In the genomic region with DNA sequence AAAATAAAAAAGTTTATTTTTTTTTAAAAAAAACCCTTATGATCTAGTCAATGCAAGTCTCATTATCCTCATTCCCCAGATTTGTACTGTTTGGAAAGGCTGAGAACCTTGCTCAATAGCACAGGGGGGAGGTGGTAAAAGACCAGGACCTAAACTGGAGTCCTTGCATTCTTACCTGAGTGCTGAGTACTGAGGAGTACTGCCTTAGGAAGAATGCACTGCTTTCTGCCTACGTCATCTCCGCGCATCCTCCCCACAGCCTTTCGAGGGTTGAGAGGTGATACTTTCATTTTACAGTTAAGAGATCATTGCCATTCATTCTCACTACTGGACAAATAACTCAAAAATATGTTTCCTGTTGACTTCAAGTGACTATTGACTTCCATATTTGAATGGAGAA, we compare ENCODE assay signal across 10 cellular contexts.
A peak's percentile ranks its signal among the peaks of the same experiment; 100 is the strongest.
DNase-seq lines count a peak whose midpoint lies in the region; ATAC-seq, FAIRE-seq and TF ChIP-seq lines count a peak whose summit lies in the region.
"Had no signal": no experiment of that assay in that cellular context is flagged by ENCODE, and none has a peak within 500 bp of the region (broad histone marks: within the 10 kb centered on the region; RNA-seq: fewer than 3 reads in every experiment).

No MANE protein-coding gene starts in this region.

- POLR2A ChIA-PET in WTC11 (lab: Charles Lee): no interaction called here

- CTCF ChIA-PET in WTC11 (lab: Charles Lee): no interaction called here

- H3K27ac Mint-ChIP-seq in WTC11: no peak overlapping the region

- H3K4me1 Mint-ChIP-seq in WTC11: peaks cover 15% of the 10 kb centered on the region

- DNase-seq in GM19239 (ENCODE audit: insufficient read length, low spot score): peak; percentile 40
- DNase-seq in activated T-helper 9 cell treated with anti-CD3 and anti-CD28 coated beads, Interleukin-2, amount 50 U/mL, for 16 hours (ENCODE audit: low read depth): peak; percentile 23
- peak; percentile 50 for DNase-seq in stimulated activated CD4-positive, alpha-beta T cell treated with anti-CD3 and anti-CD28 coated beads, Interleukin-4, amount 100 ng/mL, for 24 hours
- DNase-seq in GOT3 (lab: John Stamatoyannopoulos, UW): no peak
- no peak for DNase-seq in NCI-H774 (lab: John Stamatoyannopoulos, UW)
- DNase-seq in NCI-H2171 (lab: John Stamatoyannopoulos, UW): no peak
- DNase-seq in WTC11 (ENCODE audit: low spot score): no peak
- DNase-seq: NCI-H2029 had no signal

- H3K9me3 Mint-ChIP-seq in WTC11: no peaks in the 10 kb centered on the region

- H3K27me3 Mint-ChIP-seq in WTC11 (ENCODE audit: low read depth): no peaks in the 10 kb centered on the region

- H3K36me3 Mint-ChIP-seq in WTC11: no peaks in the 10 kb centered on the region

- no peak overlapping the region for H3K4me3 Mint-ChIP-seq in WTC11

- FAIRE-seq in GM19239 (lab: Jason Lieb, UNC): peak; percentile 87
- FAIRE-seq: bronchial epithelial cell had no signal

- TF ChIP-seq CTCF in WTC11 (IDR thresholded peaks at IDR 0.05): no peak

- ATAC-seq in HG03097 (IDR thresholded peaks at IDR 0.05; ENCODE audit: low FRiP score, unreplicated experiment): peak; percentile 45
- no peak for ATAC-seq in WTC11

TF ChIP-seq in WTC11, 78 proteins besides CTCF, POLR2A, EP300 and RAD21 (continues in another document):
- TF ChIP-seq PRDM15 (CRISPR knock-in tag; IDR thresholded peaks at IDR 0.05) (no peak), JAZF1 (CRISPR knock-in tag; IDR thresholded peaks at IDR 0.05) (no peak), STAT6 (CRISPR knock-in tag; conservative IDR thresholded peaks at IDR 0.05; ENCODE audit: low read depth) (no peak), AR (CRISPR knock-in tag; IDR thresholded peaks at IDR 0.05) (no peak), E2F5 (CRISPR knock-in tag; IDR thresholded peaks at IDR 0.05) (no peak), ZNF532 (CRISPR knock-in tag; IDR thresholded peaks at IDR 0.05; ENCODE audit: borderline replicate concordance) (no peak), ZMAT4 (CRISPR knock-in tag; IDR thresholded peaks at IDR 0.05) (no peak), FOXK1 (CRISPR knock-in tag; IDR thresholded peaks at IDR 0.05) (no peak), RELA (CRISPR knock-in tag; IDR thresholded peaks at IDR 0.05; ENCODE audit: borderline replicate concordance) (no peak)

Comparison
In these comparisons a context has a peak if more than half of its experiments do, and no peak if none do; other contexts are left out.
1. DNase-seq: peak in GM19239 (single experiment), activated T-helper 9 cell treated with anti-CD3 and anti-CD28 coated beads, Interleukin-2, amount 50 U/mL, for 16 hours (single experiment) and stimulated activated CD4-positive, alpha-beta T cell treated with anti-CD3 and anti-CD28 coated beads, Interleukin-4, amount 100 ng/mL, for 24 hours (single experiment); none in GOT3 (single experiment), NCI-H774 (single experiment), NCI-H2171 (single experiment) and WTC11 (single experiment).